In genomic region chr17:12974319-12974661, GRCh38 we compare ENCODE assay signal across 10 cellular contexts. TPM values are rescaled to one million over a fixed set of nuclear protein-coding genes. Genes with fewer than 3 reads are reported as not detected.
A peak's percentile ranks its signal among the peaks of the same experiment; 100 is the strongest.
DNase-seq lines count a peak whose midpoint lies in the region; ATAC-seq and TF ChIP-seq lines count a peak whose summit lies in the region.
"Had no signal": no experiment of that assay in that cellular context is flagged by ENCODE, and none has a peak within 500 bp of the region (broad histone marks: within the 10 kb centered on the region; RNA-seq: fewer than 3 reads in every experiment).

No MANE protein-coding gene starts in this region.

- peak overlapping the region; percentile 21 for H3K4me3 ChIP-seq in SJSA1
- H3K4me3 ChIP-seq in esophagus (ENCODE audit: low read depth in 1 of 2, low read length in 2 of 2): peak overlapping the region; percentile 21 to 31
- H3K4me3 ChIP-seq in muscle layer of colon (ENCODE audit: low read depth in 1 of 2, low read length in 2 of 2): peak overlapping the region; percentile 42 to 52
- peak overlapping the region; percentile 71 for H3K4me3 ChIP-seq in thoracic aorta
- peak overlapping the region in 1 of 4 donors; percentile 51 for H3K4me3 ChIP-seq in adrenal gland
- H3K4me3 ChIP-seq: SK-N-MC had no signal

- H3K27me3 ChIP-seq in SJSA1 (replicated peaks): no peaks in the 10 kb centered on the region
- no peaks in the 10 kb centered on the region for H3K27me3 ChIP-seq in esophagus (ENCODE audit: control insufficient read depth in 1 of 2, insufficient read depth in 2 of 2, low read length in 2 of 2)
- H3K27me3 ChIP-seq in muscle layer of colon (ENCODE audit: control insufficient read depth in 1 of 2, insufficient read depth in 2 of 2, low read length in 2 of 2): no peaks in the 10 kb centered on the region
- H3K27me3 ChIP-seq in thoracic aorta (replicated peaks; ENCODE audit: insufficient read depth): no peaks in the 10 kb centered on the region
- peaks cover 2% of the 10 kb centered on the region for H3K27me3 ChIP-seq in adrenal gland

- H3K4me1 ChIP-seq in SJSA1 (replicated peaks) (peaks cover 8% of the 10 kb centered on the region), esophagus (ENCODE audit: control insufficient read depth in 2 of 2, insufficient read depth in 2 of 2, low read length in 1 of 2) (peaks cover 5 to 14% of the 10 kb centered on the region in 2 donors), muscle layer of colon (ENCODE audit: insufficient read depth, low read length) (peaks cover 4% of the 10 kb centered on the region), thoracic aorta (ENCODE audit: control insufficient read depth in 1 of 2, low read depth in 2 of 2) (peaks cover 10 to 14% of the 10 kb centered on the region in 2 donors), adrenal gland (replicated peaks in 1 of 2) (no peaks in the 10 kb centered on the region)

- H3K27ac ChIP-seq in SJSA1 (no peak overlapping the region), esophagus (ENCODE audit: low read depth in 2 of 2, low read length in 1 of 2) (no peak overlapping the region), muscle layer of colon (ENCODE audit: low read depth, low read length) (no peak overlapping the region), thoracic aorta (no peak overlapping the region), adrenal gland (no peak overlapping the region)
- H3K27ac ChIP-seq: SK-N-MC had no signal

- no peak for ATAC-seq in thoracic aorta (ENCODE audit: insufficient number of reproducible peaks, low FRiP score, low read depth)
- ATAC-seq in HG02973 (IDR thresholded peaks at IDR 0.05; ENCODE audit: unreplicated experiment): no peak

- H3K9me3 ChIP-seq in SJSA1 (replicated peaks): no peaks in the 10 kb centered on the region
- no peaks in the 10 kb centered on the region for H3K9me3 ChIP-seq in esophagus (ENCODE audit: control insufficient read depth in 2 of 2, insufficient read depth in 1 of 2, low read depth in 1 of 2, low read length in 1 of 2)
- H3K9me3 ChIP-seq in muscle layer of colon (ENCODE audit: low read length): no peaks in the 10 kb centered on the region
- no peaks in the 10 kb centered on the region for H3K9me3 ChIP-seq in thoracic aorta
- H3K9me3 ChIP-seq in adrenal gland (replicated peaks in 1 of 3): no peaks in the 10 kb centered on the region

- WGBS in esophagus, 2 donors: 12 to 26% methylated on average over 16 of the region's 16 CpGs
- WGBS in adrenal gland, 4 donors: 16 to 58% (median 21%) methylated on average over 5 to 16 of the region's 16 CpGs

- no peak for TF ChIP-seq CTCF in thoracic aorta (IDR thresholded peaks at IDR 0.05)
- TF ChIP-seq CTCF in adrenal gland (IDR thresholded peaks at IDR 0.05): no peak

- no peak for DNase-seq in SJSA1 (ENCODE audit: low read depth in 1 of 2, low spot score in 2 of 2)
- no peak for DNase-seq in thoracic aorta (ENCODE audit: low spot score)
- no peak for DNase-seq in activated gamma-delta T cell treated with Interleukin-2 at 50 U/mL for 16 hours
- DNase-seq in adrenal gland: no peak
- DNase-seq: activated CD4-positive, alpha-beta T cell treated with anti-CD3 and anti-CD28 coated beads for 48 hours; DMS79 had no signal

- TF ChIP-seq POLR2A in adrenal gland (IDR thresholded peaks at IDR 0.05): no peak

- H3K36me3 ChIP-seq in SJSA1 (no peaks in the 10 kb centered on the region), esophagus (ENCODE audit: control insufficient read depth in 2 of 2, insufficient read depth in 2 of 2, low read length in 1 of 2) (no peaks in the 10 kb centered on the region), muscle layer of colon (ENCODE audit: insufficient read depth, low read length) (no peaks in the 10 kb centered on the region), thoracic aorta (no peaks in the 10 kb centered on the region), adrenal gland (replicated peaks in 1 of 2) (no peaks in the 10 kb centered on the region)

- intact Hi-C loops in adrenal gland (cut with DNase I): no loop called here

- no peak overlapping the region for H3K9ac ChIP-seq in muscle layer of colon (ENCODE audit: low read length)

RNA-seq across cellular contexts. Expression of gene ELAC2, which starts 43.5 kb away (rescaled TPM):
- total RNA-seq in SJSA1 (2014; rRNA removed; shearing (Covaris generic)): 37.7 and 55.7 TPM in 2 replicates
- polyA plus RNA-seq in esophagus: 10 to 100 TPM; 27.3 to 37.3 TPM
- total RNA-seq in thoracic aorta: 10 to 100 TPM; 50.2 to 81.3 TPM
- total RNA-seq in adrenal gland: 100 to 1,000 TPM in 2 of 8 donors, 10 to 100 TPM in 6; 69.3 to 102 (median 74.0) TPM
- 100 to 1,000 TPM in 1 of 3 donors, 10 to 100 TPM in 2; 55.5 to 136 (median 72.7) TPM for polyA plus RNA-seq in adrenal gland
